Comparison of ENCODE assay signal across 10 cellular contexts in genomic region chr4:17589355-17589754, GRCh38.
"Had no signal": no experiment of that assay in that cellular context is flagged by ENCODE, and none has a peak within 500 bp of the region (broad histone marks: within the 10 kb centered on the region; RNA-seq: fewer than 3 reads in every experiment).

No MANE protein-coding gene starts in this region.

- H3K4me3 Mint-ChIP-seq: HFFc6, IgD-negative memory B cell had no signal

- H3K27me3 Mint-ChIP-seq: IgD-negative memory B cell had no signal

- H2AFZ ChIP-seq: GM23248 had no signal

- H3K4me3 ChIP-seq: GM23248, HAP-1 had no signal

- ATAC-seq: HCT116, HepG2 had no signal

- H3K9me3 Mint-ChIP-seq: HFFc6, IgD-negative memory B cell had no signal

- H3K27ac Mint-ChIP-seq: HFFc6 had no signal

- H3K4me1 ChIP-seq: HAP-1 had no signal

- DNase-seq: GM23248, GOT3, H7, HFFc6, KG1 had no signal

- H3K9ac ChIP-seq: GM23248 had no signal

- H3K9me3 ChIP-seq: HAP-1 had no signal

- H3K27ac ChIP-seq: GM23248, HL-60 had no signal

- FAIRE-seq: HepG2 had no signal
